Comparison of ENCODE assay signal across 10 cellular contexts in genomic region chr1:222047370-222047769, GRCh38.
"Had no signal": no experiment of that assay in that cellular context is flagged by ENCODE, and none has a peak within 500 bp of the region (broad histone marks: within the 10 kb centered on the region; RNA-seq: fewer than 3 reads in every experiment).

No MANE protein-coding gene starts in this region.

- DNase-seq: activated CD4-positive, alpha-beta T cell treated with anti-CD3 and anti-CD28 coated beads, Interleukin-2, amount 50 U/mL, for 4 hours; activated effector memory CD4-positive, alpha-beta T cell treated with anti-CD3 and anti-CD28 coated beads, Interleukin-2, amount 50 U/mL, for 16 hours; activated T-cell treated with anti-CD3 and anti-CD28 coated beads, Interleukin-2, amount 50 U/mL, for 72 hours; cerebellar nuclear complex; cortex of kidney; left cardiac atrium; lower lobe of right lung; occipital lobe; stimulated activated naive CD8-positive, alpha-beta T cell treated with anti-CD3 and anti-CD28 coated beads, Interleukin-15, Interleukin-2, amounts not matched to agents 100 U/mL and 50 U/mL, for 24 hours; substantia nigra had no signal
